In the genomic region with DNA sequence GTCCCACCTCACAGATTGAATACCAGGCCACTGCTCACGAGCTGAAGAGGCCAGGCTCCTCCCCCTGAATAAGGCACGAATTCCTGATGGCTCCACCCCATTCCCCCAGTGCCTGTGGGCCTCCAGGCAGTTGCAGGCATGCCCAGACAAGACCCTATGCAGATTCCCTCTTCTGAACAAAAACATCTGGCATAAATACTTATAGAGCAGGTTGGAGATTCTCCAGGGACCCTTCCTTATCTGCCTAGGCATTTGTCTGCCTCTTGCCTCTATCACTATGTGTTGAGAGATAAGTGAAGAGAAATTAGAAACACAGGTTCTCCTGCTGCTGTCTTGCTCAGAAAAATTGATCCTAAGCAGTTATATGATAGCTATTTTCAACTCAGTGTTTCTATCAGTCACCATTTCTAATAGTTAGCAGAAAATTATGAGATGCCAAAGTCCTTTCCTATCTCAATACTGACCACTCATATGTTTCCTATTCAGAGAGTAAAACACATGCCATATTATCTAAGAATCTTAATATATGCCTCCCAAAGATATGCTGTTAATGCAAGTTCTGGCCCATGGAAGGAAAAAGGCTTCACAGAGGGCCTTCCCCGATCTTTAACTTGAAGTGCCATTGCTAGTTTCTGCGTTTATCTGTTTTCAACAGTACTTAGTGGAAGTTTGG, we compare ENCODE assay signal across 12 cellular contexts.
DNase-seq lines count a peak whose midpoint lies in the region; ATAC-seq and TF ChIP-seq lines count a peak whose summit lies in the region.
"Had no signal": no experiment of that assay in that cellular context is flagged by ENCODE, and none has a peak within 500 bp of the region (broad histone marks: within the 10 kb centered on the region; RNA-seq: fewer than 3 reads in every experiment).

No MANE protein-coding gene starts in this region.

- no peak overlapping the region for H3K27ac ChIP-seq in mammary epithelial cell (ENCODE audit: insufficient read depth, low read depth, low read length)
- peak overlapping the region; percentile 88 for H3K27ac ChIP-seq in mesodermal cell (ENCODE audit: low read depth, low read length, severe bottlenecking)

- no peaks in the 10 kb centered on the region for H3K79me2 ChIP-seq in mammary epithelial cell (ENCODE audit: insufficient read depth, low read length)

- CTCF ChIA-PET in mammary epithelial cell (lab: Charles Lee; ENCODE audit: low non-redundant PET) = no interaction called here

- H2AFZ ChIP-seq in mammary epithelial cell (ENCODE audit: low read depth, low read length) = peak overlapping the region; percentile 69

- H3K36me3 ChIP-seq in mammary epithelial cell (ENCODE audit: insufficient read depth, low read length) = no peaks in the 10 kb centered on the region
- H3K36me3 ChIP-seq in mesodermal cell (ENCODE audit: control insufficient read depth, insufficient read depth, low read length) = no peaks in the 10 kb centered on the region

- H3K9me3 ChIP-seq in mammary epithelial cell (replicated peaks; ENCODE audit: insufficient read depth, low read length) (no peaks in the 10 kb centered on the region), mesodermal cell (ENCODE audit: control insufficient read depth, low read length) (no peaks in the 10 kb centered on the region)

- no peak overlapping the region for H3K9ac ChIP-seq in mammary epithelial cell (ENCODE audit: insufficient read depth, low read length)

- H3K27me3 ChIP-seq in mammary epithelial cell (ENCODE audit: insufficient read depth, low read length) = no peaks in the 10 kb centered on the region

- no peaks in the 10 kb centered on the region for H4K20me1 ChIP-seq in mammary epithelial cell (ENCODE audit: insufficient read depth, low read length)

- no TSS peak for BruUV-seq in mammary epithelial cell (replicated peaks; lab: Mats Ljungman, UMichigan)

- DNase-seq in GDM1 (lab: John Stamatoyannopoulos, UW) = peak; percentile 27
- peak; percentile 85 for DNase-seq in NCI-H2171 (lab: John Stamatoyannopoulos, UW)
- peak; percentile 43 for DNase-seq in mammary epithelial cell
- no peak for DNase-seq in stimulated activated CD4-positive, alpha-beta T cell treated with anti-CD3 and anti-CD28 coated beads, Interleukin-4, amount 100 ng/mL, for 24 hours
- DNase-seq: activated naive CD8-positive, alpha-beta T cell treated with anti-CD3 and anti-CD28 coated beads, Interleukin-2, amount 10 ng/mL, durations not matched to agents 7 days and 5 days; hypothalamus; NCI-H2029; T-helper 9 cell had no signal

- in situ Hi-C loops in mammary epithelial cell (cut with MboI; ENCODE audit: low sequenced_read_pairs in 2 of 2) = no loop called here

- no peak overlapping the region for H3K4me2 ChIP-seq in mammary epithelial cell (ENCODE audit: insufficient read depth, low read depth, low read length)

- TF ChIP-seq CTCF in mammary epithelial cell (conservative IDR thresholded peaks at IDR 0.05 in 1 of 2, IDR thresholded peaks at IDR 0.05 in 1 of 2; ENCODE audit: extremely low read depth in 1 of 2, insufficient read depth in 1 of 2, low read depth in 1 of 2, low read length in 2 of 2) = no peak

- H3K4me3 ChIP-seq in mammary epithelial cell (replicated peaks in 1 of 3; ENCODE audit: insufficient read depth in 1 of 3, low read depth in 2 of 3, low read length in 3 of 3) (no peak overlapping the region), mesodermal cell (ENCODE audit: extremely low read depth, insufficient read depth, low read length, poor library complexity, severe bottlenecking) (no peak overlapping the region)

- intact Hi-C loops in mammary epithelial cell (cut with micrococcal nuclease) = no loop called here

- no peak for ATAC-seq in GM21381 (IDR thresholded peaks at IDR 0.05; ENCODE audit: unreplicated experiment)
- no peak for ATAC-seq in HG02763 (IDR thresholded peaks at IDR 0.05; ENCODE audit: unreplicated experiment)
- ATAC-seq: Panc1 had no signal

- dilution Hi-C loops in mammary epithelial cell (cut with HindIII; ENCODE audit: low sequenced_read_pairs) = no loop called here

- H3K4me1 ChIP-seq in mammary epithelial cell (ENCODE audit: insufficient read depth, low read length) = peaks cover 7% of the 10 kb centered on the region
- peaks cover 7% of the 10 kb centered on the region for H3K4me1 ChIP-seq in mesodermal cell (ENCODE audit: control insufficient read depth, insufficient read depth, low read length, poor library complexity, severe bottlenecking)

- WGBS in mammary epithelial cell (ENCODE audit: low coverage, missing lambda C conversion rate) = 54% methylated on average over 4 of the region's 4 CpGs
- no CpG with 5 or more reads among the region's 4 CpGs for WGBS in mesodermal cell (ENCODE audit: insufficient coverage in 2 of 2), 2 experiments
